Comparison of ENCODE assay signal across 18 cellular contexts in the genomic region with DNA sequence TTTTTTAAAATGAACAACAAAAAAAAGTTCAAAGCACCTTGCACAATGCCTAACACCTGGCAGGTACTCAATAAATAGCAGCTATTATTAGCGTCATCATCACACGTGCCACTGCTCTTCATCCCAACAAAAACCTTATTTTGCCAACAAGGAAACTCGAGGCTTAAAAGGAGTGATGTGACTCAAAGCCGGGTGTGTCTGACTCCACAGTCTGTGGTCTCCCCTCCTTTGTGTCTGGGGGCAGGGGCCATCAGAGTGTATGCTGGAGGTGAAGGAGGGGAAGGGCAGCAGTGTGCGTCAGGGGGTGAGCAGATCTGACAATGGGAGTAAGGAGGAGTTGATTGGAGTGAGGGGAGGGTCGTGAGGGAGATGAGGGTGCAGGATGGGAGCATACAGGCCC.
A peak's percentile ranks its signal among the peaks of the same experiment; 100 is the strongest.
DNase-seq lines count a peak whose midpoint lies in the region; TF ChIP-seq lines count a peak whose summit lies in the region.
"Had no signal": no experiment of that assay in that cellular context is flagged by ENCODE, and none has a peak within 500 bp of the region (broad histone marks: within the 10 kb centered on the region; RNA-seq: fewer than 3 reads in every experiment).

No MANE protein-coding gene starts in this region.

- peaks cover 0 to 23% of the 10 kb centered on the region in 2 donors for H3K27me3 ChIP-seq in tibial artery
- H3K27me3 ChIP-seq: BLaER1 treated with 17β-estradiol and CSF1 and Interleukin-3, amounts not matched to agents 10 nM and 100 nM had no signal

- no peak overlapping the region for H3K27ac ChIP-seq in tibial artery
- H3K27ac ChIP-seq: BLaER1 treated with 17β-estradiol and CSF1 and Interleukin-3, amounts not matched to agents 10 nM and 100 nM had no signal

- DNase-seq in NCI-H748 (lab: John Stamatoyannopoulos, UW; ENCODE audit: unreplicated experiment), result peak; percentile 21
- no peak for DNase-seq in NCI-H748 treated with DMSO at 0.1 percent for 48 hours (lab: John Stamatoyannopoulos, UW)
- peak; percentile 16 for DNase-seq in DMS153 treated with DMSO at 0.1 percent for 48 hours (lab: John Stamatoyannopoulos, UW; ENCODE audit: unreplicated experiment)
- DNase-seq in NCI-H146 treated with DMSO at 0.1 percent for 48 hours (lab: John Stamatoyannopoulos, UW; ENCODE audit: unreplicated experiment), result peak; percentile 21
- peak; percentile 29 for DNase-seq in kidney tubule cell (ENCODE audit: low spot score)
- no peak for DNase-seq in activated T-cell treated with anti-CD3 and anti-CD28 coated beads for 4 hours
- DNase-seq in stimulated activated naive CD4-positive, alpha-beta T cell (lab: John Stamatoyannopoulos, UW), result no peak
- DNase-seq in tibial artery, result no peak
- DNase-seq: ACHN; CD4-positive, alpha-beta memory T cell; DND-41; NCI-H1930; NCI-H226; NCI-H524; Right ventricle myocardium superior; T-helper 2 cell had no signal

- intact Hi-C loops in tibial artery (cut with DNase I; ENCODE audit: low total_unique reads), result no loop called here

- H3K4me3 ChIP-seq in tibial artery, result no peak overlapping the region
- H3K4me3 ChIP-seq: BLaER1 treated with 17β-estradiol and CSF1 and Interleukin-3, amounts not matched to agents 10 nM and 100 nM; GM12878 had no signal

- no peak for TF ChIP-seq CTCF in tibial artery (IDR thresholded peaks at IDR 0.05)

- no peaks in the 10 kb centered on the region for H3K36me3 ChIP-seq in tibial artery
- H3K36me3 ChIP-seq: BLaER1 treated with 17β-estradiol and CSF1 and Interleukin-3, amounts not matched to agents 10 nM and 100 nM had no signal

- no peaks in the 10 kb centered on the region for H3K4me1 ChIP-seq in tibial artery

- no peaks in the 10 kb centered on the region for H3K9me3 ChIP-seq in tibial artery
- H3K9me3 ChIP-seq: BLaER1 treated with 17β-estradiol and CSF1 and Interleukin-3, amounts not matched to agents 10 nM and 100 nM had no signal

Comparison
In these comparisons a context has a peak if more than half of its experiments do, and no peak if none do; other contexts are left out.
1. DNase-seq: peak in NCI-H748 (single experiment), DMS153 treated with DMSO at 0.1 percent for 48 hours (single experiment), NCI-H146 treated with DMSO at 0.1 percent for 48 hours (single experiment) and kidney tubule cell (single experiment); none in NCI-H748 treated with DMSO at 0.1 percent for 48 hours (single experiment), activated T-cell treated with anti-CD3 and anti-CD28 coated beads for 4 hours (single experiment), stimulated activated naive CD4-positive, alpha-beta T cell (0 of 6) and tibial artery (0 of 2).